ENCODE assay signal across 1 cellular context in genomic region chr17:14325618-14326167, GRCh38.
TF ChIP-seq lines count a peak whose summit lies in the region.

No MANE protein-coding gene starts in this region.

TF ChIP-seq in HepG2, 621 proteins besides CTCF, POLR2A, EP300 and RAD21 (continued from another document and continues in another):
- TF ChIP-seq TIGD3 (CRISPR knock-in tag; IDR thresholded peaks at IDR 0.05; ENCODE audit: borderline replicate concordance) (no peak), SAP130 (CRISPR knock-in tag; IDR thresholded peaks at IDR 0.05; ENCODE audit: low read depth) (peak; percentile 60), ZGPAT (CRISPR knock-in tag; IDR thresholded peaks at IDR 0.05) (peak; percentile 26; the same call in 1 of the 2 replicates), CREB1 (IDR thresholded peaks at IDR 0.05) (no peak), CREB1 (CRISPR knock-in tag; IDR thresholded peaks at IDR 0.05) (peak; percentile 46; the same call in 1 of the 2 replicates), MED1 (CRISPR knock-in tag; IDR thresholded peaks at IDR 0.05) (peak; percentile 77), ATF5 (CRISPR knock-in tag; IDR thresholded peaks at IDR 0.05; ENCODE audit: low read depth) (no peak), ZNF224 (CRISPR knock-in tag; IDR thresholded peaks at IDR 0.05) (no peak), FOXC1 (CRISPR knock-in tag; IDR thresholded peaks at IDR 0.05; ENCODE audit: borderline replicate concordance) (no peak), ZNF770 (CRISPR knock-in tag; IDR thresholded peaks at IDR 0.05) (no peak), ZBTB34 (CRISPR knock-in tag; IDR thresholded peaks at IDR 0.05) (no peak), ZHX2 (IDR thresholded peaks at IDR 0.05; ENCODE audit: low read depth) (no peak), ZHX2 (CRISPR knock-in tag; IDR thresholded peaks at IDR 0.05; ENCODE audit: borderline replicate concordance) (no peak), TBX2 (CRISPR knock-in tag; IDR thresholded peaks at IDR 0.05; ENCODE audit: borderline replicate concordance) (peak; percentile 29; the same call in 1 of the 2 replicates), ZNF552 (CRISPR knock-in tag; IDR thresholded peaks at IDR 0.05; ENCODE audit: borderline replicate concordance) (no peak), CENPT (CRISPR knock-in tag; IDR thresholded peaks at IDR 0.05; ENCODE audit: low read depth) (no peak), EEA1 (CRISPR knock-in tag; IDR thresholded peaks at IDR 0.05; ENCODE audit: borderline replicate concordance) (no peak), PAXIP1 (CRISPR knock-in tag; conservative IDR thresholded peaks at IDR 0.05) (peak; percentile 79), NCOA1 (CRISPR knock-in tag; IDR thresholded peaks at IDR 0.05) (no peak), HDAC6 (IDR thresholded peaks at IDR 0.05; ENCODE audit: low read depth, low read length) (no peak), GFI1 (CRISPR knock-in tag; IDR thresholded peaks at IDR 0.05; ENCODE audit: borderline replicate concordance) (peak; percentile 64), TCF12 (IDR thresholded peaks at IDR 0.05) (no peak), TCF12 (CRISPR knock-in tag; IDR thresholded peaks at IDR 0.05) (no peak), NR1H2 (CRISPR knock-in tag; IDR thresholded peaks at IDR 0.05; ENCODE audit: borderline replicate concordance, low read depth) (no peak), NONO (IDR thresholded peaks at IDR 0.05) (no peak), NONO (CRISPR knock-in tag; conservative IDR thresholded peaks at IDR 0.05) (peak; percentile 43; the same call in 1 of the 2 replicates), SMARCC2 (IDR thresholded peaks at IDR 0.05) (no peak), RXRB (CRISPR knock-in tag; IDR thresholded peaks at IDR 0.05; ENCODE audit: borderline replicate concordance) (peak; percentile 51; the same call in 1 of the 2 replicates), ZNF17 (CRISPR knock-in tag; IDR thresholded peaks at IDR 0.05) (no peak), PHF21A (CRISPR knock-in tag; IDR thresholded peaks at IDR 0.05) (0 out of 2 replicates have a peak, but pooled peaks have one; percentile 26), LBX2 (CRISPR knock-in tag; IDR thresholded peaks at IDR 0.05; ENCODE audit: borderline replicate concordance) (no peak), ZNF614 (CRISPR knock-in tag; IDR thresholded peaks at IDR 0.05; ENCODE audit: borderline replicate concordance) (0 out of 2 replicates have a peak, but pooled peaks have one; percentile 29), ZNF335 (CRISPR knock-in tag; IDR thresholded peaks at IDR 0.05) (no peak), KMT2B (CRISPR knock-in tag; IDR thresholded peaks at IDR 0.05) (0 out of 2 replicates have a peak, but pooled peaks have one; percentile 23), ZNF576 (CRISPR knock-in tag; IDR thresholded peaks at IDR 0.05) (no peak), ZNF234 (CRISPR knock-in tag; conservative IDR thresholded peaks at IDR 0.05) (no peak), THRA (CRISPR knock-in tag; IDR thresholded peaks at IDR 0.05; ENCODE audit: borderline replicate concordance) (0 out of 2 replicates have a peak, but pooled peaks have one; percentile 13), MAX (IDR thresholded peaks at IDR 0.05) (0 out of 2 replicates have a peak, but pooled peaks have one; percentile 18), MEF2D (CRISPR knock-in tag; IDR thresholded peaks at IDR 0.05) (peak; percentile 20; the same call in 1 of the 2 replicates)
